In the genomic region with DNA sequence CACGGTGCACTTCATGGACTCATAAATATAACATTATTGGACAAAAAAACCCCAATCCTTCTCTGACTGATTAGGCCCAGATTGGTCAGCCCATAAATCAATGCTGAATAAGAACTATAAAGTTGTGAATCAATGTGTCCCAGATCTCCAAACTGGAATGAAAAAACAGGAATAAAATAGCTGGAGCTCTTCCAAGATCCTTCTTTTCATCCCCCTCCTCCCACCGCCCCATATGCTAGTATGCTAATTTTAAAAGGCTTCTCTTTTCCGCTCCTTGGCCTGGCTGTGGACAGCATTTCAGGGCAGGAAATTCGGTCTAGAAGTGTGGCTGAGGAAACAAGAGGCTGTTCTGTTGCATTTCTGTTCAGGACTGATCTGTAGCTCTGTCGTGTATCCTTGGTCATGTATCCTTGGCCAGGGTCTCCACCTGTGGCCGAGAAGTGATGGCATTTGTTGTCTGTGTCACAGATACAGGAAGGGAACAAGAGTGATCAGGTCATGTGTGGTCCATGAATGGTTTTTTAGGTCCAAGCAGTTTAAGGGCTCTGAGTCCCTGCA, we compare ENCODE assay signal across 10 cellular contexts.
A peak's percentile ranks its signal among the peaks of the same experiment; 100 is the strongest.
DNase-seq lines count a peak whose midpoint lies in the region; ATAC-seq and TF ChIP-seq lines count a peak whose summit lies in the region.
"Had no signal": no experiment of that assay in that cellular context is flagged by ENCODE, and none has a peak within 500 bp of the region (broad histone marks: within the 10 kb centered on the region; RNA-seq: fewer than 3 reads in every experiment).

No MANE protein-coding gene starts in this region.

- H3K9me3 Mint-ChIP-seq in CD4-positive, alpha-beta memory T cell = peaks cover 2 to 28% (median 16%) of the 10 kb centered on the region in 8 donors
- H3K9me3 Mint-ChIP-seq in central memory CD8-positive, alpha-beta T cell = peaks cover 6% of the 10 kb centered on the region

- H3K36me3 Mint-ChIP-seq in CD4-positive, alpha-beta memory T cell = peaks cover 4% of the 10 kb centered on the region in 2 donors
- no peaks in the 10 kb centered on the region for H3K36me3 Mint-ChIP-seq in central memory CD8-positive, alpha-beta T cell (ENCODE audit: insufficient read depth)

- no peaks in the 10 kb centered on the region for H3K9me2 ChIP-seq in Loucy (replicated peaks; ENCODE audit: low read depth, low read length)

- intact Hi-C loops in CD4-positive, alpha-beta memory T cell (cut with micrococcal nuclease) = no loop called here

- no peaks in the 10 kb centered on the region for H3K36me3 ChIP-seq in CD4-positive, alpha-beta memory T cell (ENCODE audit: insufficient read depth, low read length)
- H3K36me3 ChIP-seq in Loucy (ENCODE audit: insufficient read depth, low read length) (no peaks in the 10 kb centered on the region), neuron (ENCODE audit: insufficient read depth, low read length) (no peaks in the 10 kb centered on the region)

- peak overlapping the region; percentile 10 for H3K9ac ChIP-seq in Loucy (ENCODE audit: low read depth, low read length, poor library complexity, severe bottlenecking)

- H4K20me1 ChIP-seq in Loucy (ENCODE audit: insufficient read depth, low read length, poor library complexity, severe bottlenecking) = no peaks in the 10 kb centered on the region

- H2AFZ ChIP-seq in Loucy (ENCODE audit: low read length) = no peak overlapping the region
- H2AFZ ChIP-seq in neuron (ENCODE audit: low read depth, low read length) = peak overlapping the region; percentile 7

- H3K27ac ChIP-seq in CD4-positive, alpha-beta memory T cell (ENCODE audit: low read depth, low read length) = no peak overlapping the region

- H3K27me3 ChIP-seq in CD4-positive, alpha-beta memory T cell (ENCODE audit: insufficient read depth, low read length) = no peaks in the 10 kb centered on the region
- H3K27me3 ChIP-seq in Loucy (ENCODE audit: insufficient read depth, low read length, poor library complexity, severe bottlenecking) (no peaks in the 10 kb centered on the region), neuron (ENCODE audit: insufficient read depth, low read length) (no peaks in the 10 kb centered on the region)

- peak overlapping the region; percentile 90 for H3K4me2 ChIP-seq in Loucy (ENCODE audit: low read depth, low read length, poor library complexity, severe bottlenecking)

- H3K79me2 ChIP-seq in Loucy (ENCODE audit: insufficient read depth, low read length) = no peaks in the 10 kb centered on the region

- no peaks in the 10 kb centered on the region for H3K27me3 Mint-ChIP-seq in CD4-positive, alpha-beta memory T cell
- no peaks in the 10 kb centered on the region for H3K27me3 Mint-ChIP-seq in central memory CD8-positive, alpha-beta T cell

- peak overlapping the region in 5 of 7 donors; percentile 7 to 81 (median 74) for H3K27ac Mint-ChIP-seq in CD4-positive, alpha-beta memory T cell
- H3K27ac Mint-ChIP-seq in central memory CD8-positive, alpha-beta T cell (ENCODE audit: low read depth) = peak overlapping the region; percentile 93

- peaks cover 6% of the 10 kb centered on the region for H3F3A ChIP-seq in Loucy (ENCODE audit: low read depth)

- CTCF ChIA-PET in CD4-positive, alpha-beta memory T cell (lab: Charles Lee; ENCODE audit: partially characterized antibody) = interaction anchor here (0.9 to 2.4 kb wide), 2 partner anchors 36 to 37 kb away, joined by 3 to 13 read pairs; no protein-coding TSS in a partner anchor

- POLR2A ChIA-PET in CD4-positive, alpha-beta memory T cell (lab: Charles Lee; ENCODE audit: partially characterized antibody) = interaction anchor here (0.8 to 3.0 kb wide), 6 partner anchors 15 to 257 kb away, joined by 3 to 13 read pairs (median 6); no protein-coding TSS in a partner anchor

- peaks cover 34% of the 10 kb centered on the region for H3K4me1 ChIP-seq in CD4-positive, alpha-beta memory T cell (ENCODE audit: insufficient read depth, low read length)
- H3K4me1 ChIP-seq in Loucy (ENCODE audit: insufficient read depth, low read length, poor library complexity, severe bottlenecking) = peaks cover 27% of the 10 kb centered on the region
- H3K4me1 ChIP-seq in neuron (ENCODE audit: insufficient read depth, low read length) = peaks cover 4% of the 10 kb centered on the region

- peaks cover 25 to 53% (median 32%) of the 10 kb centered on the region in 4 donors for H3K4me1 Mint-ChIP-seq in CD4-positive, alpha-beta memory T cell
- peaks cover 38% of the 10 kb centered on the region for H3K4me1 Mint-ChIP-seq in central memory CD8-positive, alpha-beta T cell

- ATAC-seq in central memory CD8-positive, alpha-beta T cell (replicated peaks; ENCODE audit: extremely low read depth, poor library complexity, severe bottlenecking) = no peak

- H3K9me3 ChIP-seq in CD4-positive, alpha-beta memory T cell (ENCODE audit: control insufficient read depth in 1 of 2, low read length in 2 of 2) = no peaks in the 10 kb centered on the region
- H3K9me3 ChIP-seq in Loucy (ENCODE audit: insufficient read depth, low read depth, low read length) (0 out of 2 replicates have a peak, but pooled peaks cover 5% of the 10 kb centered on the region), neuron (ENCODE audit: low read length) (no peaks in the 10 kb centered on the region)

- peak overlapping the region in 6 of 8 donors; percentile 31 to 86 (median 79) for H3K4me3 Mint-ChIP-seq in CD4-positive, alpha-beta memory T cell
- peak overlapping the region; percentile 69 for H3K4me3 Mint-ChIP-seq in central memory CD8-positive, alpha-beta T cell

- DNase-seq in CD4-positive, alpha-beta memory T cell = no peak
- no peak for DNase-seq in central memory CD8-positive, alpha-beta T cell (ENCODE audit: low spot score in 2 of 2)
- DNase-seq in NCI-H446 (lab: John Stamatoyannopoulos, UW) = no peak
- no peak for DNase-seq in HPDE6-E6E7 (ENCODE audit: extremely low spot score)
- DNase-seq in NK-92 (lab: John Stamatoyannopoulos, UW; ENCODE audit: unreplicated experiment) = no peak
- DNase-seq: amniotic stem cell; effector CD4-positive, alpha-beta T cell had no signal

- no peak overlapping the region for H3K4me3 ChIP-seq in CD4-positive, alpha-beta memory T cell (ENCODE audit: low read length in 2 of 2)
- H3K4me3 ChIP-seq in Loucy (ENCODE audit: low read length, poor library complexity, severe bottlenecking) = peak overlapping the region; percentile 64
- no peak overlapping the region for H3K4me3 ChIP-seq in neuron (ENCODE audit: low read length)
- H3K4me3 ChIP-seq: skin epidermis had no signal

- no peak for TF ChIP-seq CTCF in Loucy (conservative IDR thresholded peaks at IDR 0.05; ENCODE audit: low read length)
